Comparison of ENCODE assay signal across 11 cellular contexts in the genomic region with DNA sequence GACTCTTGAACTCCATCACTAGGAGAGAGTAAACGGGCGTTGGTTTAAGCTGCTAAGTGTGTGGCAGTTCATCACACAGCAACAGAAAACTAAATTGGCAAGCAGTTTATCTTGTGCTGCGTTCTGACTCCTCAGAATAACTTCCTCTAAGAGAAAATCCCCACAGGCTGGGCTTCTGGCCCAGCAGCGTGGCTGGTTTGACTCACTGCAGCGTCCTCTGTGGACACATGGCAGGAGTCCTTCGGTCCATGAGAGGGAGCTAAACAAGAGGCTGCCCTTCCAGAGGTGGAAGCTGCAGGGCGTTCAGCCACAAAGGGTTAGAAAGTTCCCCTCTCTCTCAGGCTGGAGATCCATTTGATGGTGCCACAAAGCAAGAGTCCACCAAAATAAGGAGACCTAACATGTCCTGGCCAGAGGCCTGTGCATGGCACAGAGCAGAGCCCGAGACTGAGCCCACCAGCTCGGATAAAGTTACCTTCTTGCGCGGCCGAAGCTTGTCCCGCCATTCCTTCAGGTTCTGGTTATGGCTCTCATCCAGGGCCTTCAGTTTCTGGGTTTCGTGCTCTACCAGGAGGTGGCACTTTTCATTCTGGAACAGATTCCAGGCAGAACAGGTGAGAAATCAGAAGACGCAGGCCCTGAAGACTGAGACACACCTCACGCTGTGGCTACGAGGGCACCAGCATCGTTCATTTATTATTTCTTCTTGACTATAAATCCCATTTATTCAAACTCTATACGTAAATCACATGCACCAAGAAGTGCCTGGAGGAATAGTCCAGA. TPM values are rescaled to one million over a fixed set of nuclear protein-coding genes. Genes with fewer than 3 reads are reported as not detected.
DNase-seq lines count a peak whose midpoint lies in the region; ATAC-seq and TF ChIP-seq lines count a peak whose summit lies in the region.
"Had no signal": no experiment of that assay in that cellular context is flagged by ENCODE, and none has a peak within 500 bp of the region (broad histone marks: within the 10 kb centered on the region; RNA-seq: fewer than 3 reads in every experiment).

No MANE protein-coding gene starts in this region.

- BruUV-seq in PC-3 (replicated peaks; lab: Mats Ljungman, UMichigan), result no TSS peak

- H3K36me3 ChIP-seq in PC-3 (ENCODE audit: low read depth, low read length), result peaks cover 16% of the 10 kb centered on the region; the same call in 1 of the 2 replicates
- H3K36me3 ChIP-seq in fibroblast of lung (ENCODE audit: control insufficient read depth, insufficient read depth, low read length), result peaks cover 14% of the 10 kb centered on the region

- H3K9ac ChIP-seq in PC-3 (ENCODE audit: low read length) (no peak overlapping the region), fibroblast of lung (ENCODE audit: insufficient read depth, low read length) (no peak overlapping the region)
- H3K9ac ChIP-seq: BLaER1 treated with 17β-estradiol and CSF1 and Interleukin-3, amounts not matched to agents 10 nM and 100 nM had no signal

- no peaks in the 10 kb centered on the region for H3K4me1 ChIP-seq in PC-3 (ENCODE audit: insufficient read depth, low read length)
- H3K4me1 ChIP-seq in fibroblast of lung (ENCODE audit: control insufficient read depth, extremely low read depth, insufficient read depth, low read length), result no peaks in the 10 kb centered on the region

- H4K20me1 ChIP-seq in PC-3 (ENCODE audit: low read length) (no peaks in the 10 kb centered on the region), fibroblast of lung (ENCODE audit: control insufficient read depth, extremely low read depth, insufficient read depth, low read length) (no peaks in the 10 kb centered on the region)

- no peaks in the 10 kb centered on the region for H3K9me2 ChIP-seq in PC-3 (replicated peaks; ENCODE audit: low read length)

- in situ Hi-C loops in ACHN (cut with HindIII; ENCODE audit: low pct_ligation_motif_present, low pct_unique_long_range_greater_than_20kb, low sequenced_read_pairs), result no loop called here

- TF ChIP-seq CTCF in PC-3 (conservative IDR thresholded peaks at IDR 0.05; ENCODE audit: low read depth, low read length) (0 out of 2 replicates have a peak, but pooled peaks have one; percentile 7), fibroblast of lung (conservative IDR thresholded peaks at IDR 0.05 in 1 of 2, IDR thresholded peaks at IDR 0.05 in 1 of 2; ENCODE audit: low read depth in 1 of 2, low read length in 2 of 2) (peak; percentile 29 to 38)

- H3F3A ChIP-seq in PC-3 (ENCODE audit: low read length, unreplicated experiment), result no peaks in the 10 kb centered on the region

- intact Hi-C loops in PC-3 (cut with micrococcal nuclease), result no loop called here

- H3K27me3 ChIP-seq in PC-3 (ENCODE audit: low read length), result no peaks in the 10 kb centered on the region
- H3K27me3 ChIP-seq in fibroblast of lung (ENCODE audit: control insufficient read depth, insufficient read depth, low read length), result no peaks in the 10 kb centered on the region
- H3K27me3 ChIP-seq: BLaER1 treated with 17β-estradiol and CSF1 and Interleukin-3, amounts not matched to agents 10 nM and 100 nM had no signal

- H3K79me2 ChIP-seq in PC-3 (ENCODE audit: low read length), result no peaks in the 10 kb centered on the region
- no peaks in the 10 kb centered on the region for H3K79me2 ChIP-seq in fibroblast of lung (ENCODE audit: control insufficient read depth, insufficient read depth, low read length)

- H3K27ac ChIP-seq in PC-3 (ENCODE audit: low read length), result no peak overlapping the region
- H3K27ac ChIP-seq in fibroblast of lung (ENCODE audit: insufficient read depth, low read length), result no peak overlapping the region
- H3K27ac ChIP-seq: BLaER1 treated with 17β-estradiol and CSF1 and Interleukin-3, amounts not matched to agents 10 nM and 100 nM had no signal

- CTCF ChIA-PET in PC-3 (lab: Charles Lee), result interaction anchor here (0.5 kb wide), 1 partner anchor 275 kb away, joined by 3 read pairs; no protein-coding TSS in a partner anchor

- DNase-seq in ACHN (peak; percentile 39), PC-3 (no peak), fibroblast of lung (ENCODE audit: low read depth in 2 of 2) (peak; percentile 60 to 91), myocyte (ENCODE audit: low read depth) (peak; percentile 65), H4 (ENCODE audit: low spot score) (no peak)
- no peak for DNase-seq in activated CD4-positive, CD25-positive, alpha-beta regulatory T cell treated with anti-CD3 and anti-CD28 coated beads, Interleukin-2, amount 50 U/mL, for 72 hours
- DNase-seq: activated CD4-positive, alpha-beta T cell treated with anti-CD3 and anti-CD28 coated beads, Interleukin-2, amount 10 ng/mL, durations not matched to agents 24 days and 14 days; KBM-7 had no signal

- H3K4me2 ChIP-seq in PC-3 (ENCODE audit: low read length) (no peak overlapping the region), fibroblast of lung (ENCODE audit: extremely low read depth, insufficient read depth, low read length) (no peak overlapping the region)
- H3K4me2 ChIP-seq: BLaER1 treated with 17β-estradiol and CSF1 and Interleukin-3, amounts not matched to agents 10 nM and 100 nM had no signal

- POLR2A ChIA-PET in PC-3 (lab: Charles Lee; ENCODE audit: unreplicated experiment), result no interaction called here

- H3K9me3 ChIP-seq in PC-3 (ENCODE audit: low read length) (no peaks in the 10 kb centered on the region), fibroblast of lung (ENCODE audit: control insufficient read depth, insufficient read depth, low read depth, low read length) (no peaks in the 10 kb centered on the region)
- H3K9me3 ChIP-seq: BLaER1 treated with 17β-estradiol and CSF1 and Interleukin-3, amounts not matched to agents 10 nM and 100 nM had no signal

- H3K4me3 ChIP-seq in PC-3 (ENCODE audit: low read length) (no peak overlapping the region), fibroblast of lung (replicated peaks in 1 of 4; ENCODE audit: control extremely low read depth in 1 of 4, insufficient read depth in 1 of 4, low read depth in 3 of 4, low read length in 4 of 4) (no peak overlapping the region)
- H3K4me3 ChIP-seq: BLaER1 treated with 17β-estradiol and CSF1 and Interleukin-3, amounts not matched to agents 10 nM and 100 nM had no signal

- peak; percentile 45 for ATAC-seq in PC-3
- ATAC-seq in HG03196 (IDR thresholded peaks at IDR 0.05; ENCODE audit: unreplicated experiment), result no peak
- ATAC-seq in GM21381 (IDR thresholded peaks at IDR 0.05; ENCODE audit: unreplicated experiment), result no peak

- H2AFZ ChIP-seq in PC-3 (ENCODE audit: low read length) (no peak overlapping the region), fibroblast of lung (ENCODE audit: low read length) (no peak overlapping the region)

RNA-seq across cellular contexts. Expression of gene FBXW11, which starts 46.2 kb away (rescaled TPM):
- 62.8 and 69.2 TPM in 2 replicates for total RNA-seq in PC-3 (2014; rRNA removed)
- total RNA-seq in fibroblast of lung, result 96.3 and 113 TPM in 2 replicates
- 42.7 and 52.6 TPM in 2 replicates for polyA plus RNA-seq in fibroblast of lung
- 32.8 and 33.3 TPM in 2 replicates for polyA plus RNA-seq in fibroblast of lung (2012)
- 109 and 130 TPM in 2 replicates for polyA minus RNA-seq in fibroblast of lung (ENCODE audit: low replicate concordance)
- total RNA-seq in myocyte, result 102 and 122 TPM in 2 replicates
- polyA plus RNA-seq in myocyte (2012), result 51.6 TPM
- 56.3 and 56.5 TPM in 2 replicates for total RNA-seq in H4 (2014; rRNA removed; shearing (Covaris generic))

Comparison
In these comparisons a context has a peak if more than half of its experiments do, and no peak if none do; other contexts are left out.
1. DNase-seq: peak in ACHN (single experiment), fibroblast of lung (2 of 2) and myocyte (single experiment); none in PC-3 (single experiment), activated CD4-positive, CD25-positive, alpha-beta regulatory T cell treated with anti-CD3 and anti-CD28 coated beads, Interleukin-2, amount 50 U/mL, for 72 hours (single experiment) and H4 (single experiment).